ENCODE assay signal across 8 cellular contexts in genomic region chr13:75803175-75803611, GRCh38.
A peak's percentile ranks its signal among the peaks of the same experiment; 100 is the strongest.
DNase-seq lines count a peak whose midpoint lies in the region; ATAC-seq lines count a peak whose summit lies in the region.

No MANE protein-coding gene starts in this region.

- H3K9me3 Mint-ChIP-seq in activated naive CD4-positive, alpha-beta T cell treated with anti-CD3 and anti-CD28 coated beads for 36 hours: no peaks in the 10 kb centered on the region
- H3K9me3 Mint-ChIP-seq in activated naive CD8-positive, alpha-beta T cell treated with anti-CD3 and anti-CD28 coated beads, Interleukin-2, amount 50 U/mL, for 24 hours: no peaks in the 10 kb centered on the region

- no peak overlapping the region for H2BK15ac ChIP-seq in neuronal stem cell (ENCODE audit: low read length)

- H3K36me3 Mint-ChIP-seq in activated naive CD4-positive, alpha-beta T cell treated with anti-CD3 and anti-CD28 coated beads for 36 hours (ENCODE audit: low read depth): peaks cover 12% of the 10 kb centered on the region
- no peaks in the 10 kb centered on the region for H3K36me3 Mint-ChIP-seq in activated naive CD8-positive, alpha-beta T cell treated with anti-CD3 and anti-CD28 coated beads, Interleukin-2, amount 50 U/mL, for 24 hours (ENCODE audit: low read depth)

- H2AK5ac ChIP-seq in neuronal stem cell (ENCODE audit: low read depth, low read length): no peak overlapping the region

- peaks cover 4% of the 10 kb centered on the region in 2 donors for H3K4me1 ChIP-seq in neuronal stem cell (ENCODE audit: control insufficient read depth in 2 of 2, insufficient read depth in 1 of 2, low read depth in 1 of 2, low read length in 2 of 2)

- H3K9me3 ChIP-seq in neuronal stem cell (replicated peaks in 1 of 2; ENCODE audit: control insufficient read depth in 2 of 2, insufficient read depth in 1 of 2, low read depth in 1 of 2, low read length in 2 of 2): no peaks in the 10 kb centered on the region

- DNase-seq in activated naive CD4-positive, alpha-beta T cell treated with anti-CD3 and anti-CD28 coated beads for 36 hours: peak; percentile 44
- no peak for DNase-seq in activated naive CD4-positive, alpha-beta T cell treated with anti-CD3 and anti-CD28 coated beads, Interleukin-2, amount 50 U/mL, for 16 hours
- DNase-seq in activated naive CD8-positive, alpha-beta T cell treated with anti-CD3 and anti-CD28 coated beads, Interleukin-2, amount 50 U/mL, for 24 hours: no peak
- DNase-seq in neuronal stem cell (ENCODE audit: low spot score): no peak
- no peak for DNase-seq in epidermal melanocyte (ENCODE audit: insufficient read length, low spot score)
- DNase-seq in DMS 273 (lab: John Stamatoyannopoulos, UW; ENCODE audit: unreplicated experiment): no peak
- DNase-seq in NCI-H2227 treated with DMSO at 0.1 percent for 48 hours (lab: John Stamatoyannopoulos, UW): no peak

- H3K27ac Mint-ChIP-seq in activated naive CD4-positive, alpha-beta T cell treated with anti-CD3 and anti-CD28 coated beads for 36 hours: peak overlapping the region; percentile 48
- H3K27ac Mint-ChIP-seq in activated naive CD8-positive, alpha-beta T cell treated with anti-CD3 and anti-CD28 coated beads, Interleukin-2, amount 50 U/mL, for 24 hours: peak overlapping the region; percentile 54

- no peak overlapping the region for H3K4ac ChIP-seq in neuronal stem cell (ENCODE audit: low read length)

- no peak overlapping the region for H4K91ac ChIP-seq in neuronal stem cell (ENCODE audit: low read depth, low read length, poor library complexity)

- peak; percentile 46 for ATAC-seq in HG03521 (IDR thresholded peaks at IDR 0.05; ENCODE audit: unreplicated experiment)
- peak; percentile 38 for ATAC-seq in activated naive CD8-positive, alpha-beta T cell treated with anti-CD3 and anti-CD28 coated beads, Interleukin-2, amount 50 U/mL, for 24 hours

- H3K18ac ChIP-seq in neuronal stem cell (ENCODE audit: low read length): no peak overlapping the region

- no peak overlapping the region for H3K23ac ChIP-seq in neuronal stem cell (ENCODE audit: low read depth, low read length, poor library complexity)

- no peak overlapping the region for H2BK120ac ChIP-seq in neuronal stem cell (ENCODE audit: low read depth, low read length)

- no peak overlapping the region for H3K14ac ChIP-seq in neuronal stem cell (ENCODE audit: low read length)

- peaks cover 51% of the 10 kb centered on the region for H3K4me1 Mint-ChIP-seq in activated naive CD4-positive, alpha-beta T cell treated with anti-CD3 and anti-CD28 coated beads for 36 hours (ENCODE audit: low read depth)
- H3K4me1 Mint-ChIP-seq in activated naive CD8-positive, alpha-beta T cell treated with anti-CD3 and anti-CD28 coated beads, Interleukin-2, amount 50 U/mL, for 24 hours: peaks cover 43% of the 10 kb centered on the region

- no peak overlapping the region for H3K4me2 ChIP-seq in neuronal stem cell (ENCODE audit: insufficient read depth, low read length, poor library complexity, severe bottlenecking)

- intact Hi-C loops in activated naive CD4-positive, alpha-beta T cell treated with anti-CD3 and anti-CD28 coated beads for 36 hours (cut with micrococcal nuclease): loop anchor here (1.0 to 5.0 kb wide), 2 partner anchors 41 to 166 kb away; partner anchors contain the start of gene LMO7

- no peaks in the 10 kb centered on the region for H3K79me1 ChIP-seq in neuronal stem cell (ENCODE audit: low read depth, low read length)

- CTCF ChIA-PET in activated naive CD4-positive, alpha-beta T cell treated with anti-CD3 and anti-CD28 coated beads for 36 hours (lab: Charles Lee): interaction anchor here (0.8 to 3.5 kb wide), 4 partner anchors 40 to 107 kb away, joined by 3 to 18 read pairs (median 10); no protein-coding TSS in a partner anchor

- no peak overlapping the region for H2BK5ac ChIP-seq in neuronal stem cell (ENCODE audit: low read length)

- H3K9ac ChIP-seq in neuronal stem cell (ENCODE audit: low read depth, low read length, poor library complexity): no peak overlapping the region

- no peaks in the 10 kb centered on the region for H3K27me3 Mint-ChIP-seq in activated naive CD4-positive, alpha-beta T cell treated with anti-CD3 and anti-CD28 coated beads for 36 hours (ENCODE audit: low read depth)
- no peaks in the 10 kb centered on the region for H3K27me3 Mint-ChIP-seq in activated naive CD8-positive, alpha-beta T cell treated with anti-CD3 and anti-CD28 coated beads, Interleukin-2, amount 50 U/mL, for 24 hours

- peak overlapping the region; percentile 35 for H3K4me3 Mint-ChIP-seq in activated naive CD4-positive, alpha-beta T cell treated with anti-CD3 and anti-CD28 coated beads for 36 hours
- H3K4me3 Mint-ChIP-seq in activated naive CD8-positive, alpha-beta T cell treated with anti-CD3 and anti-CD28 coated beads, Interleukin-2, amount 50 U/mL, for 24 hours: no peak overlapping the region

- peak overlapping the region; percentile 67 for H2AFZ ChIP-seq in neuronal stem cell (ENCODE audit: low read length)

- H4K8ac ChIP-seq in neuronal stem cell (ENCODE audit: low read depth, low read length): peak overlapping the region; percentile 68

- H3K27me3 ChIP-seq in neuronal stem cell (ENCODE audit: control insufficient read depth in 3 of 3, insufficient read depth in 3 of 3, low read depth in 1 of 3, low read length in 3 of 3): no peaks in the 10 kb centered on the region

- no peaks in the 10 kb centered on the region for H3K36me3 ChIP-seq in neuronal stem cell (replicated peaks in 1 of 2; ENCODE audit: control insufficient read depth in 2 of 2, insufficient read depth in 2 of 2, low read length in 2 of 2)

- no CpG with 5 or more reads among the region's 1 CpG for WGBS in neuronal stem cell (ENCODE audit: extremely low coverage in 2 of 2, insufficient read length in 2 of 2, insufficient replicate concordance in 1 of 2), 2 donors

- no peak overlapping the region for H3K4me3 ChIP-seq in neuronal stem cell (ENCODE audit: low read length in 2 of 2)

- H2BK12ac ChIP-seq in neuronal stem cell (ENCODE audit: low read length): no peak overlapping the region

- no peak overlapping the region for H3K27ac ChIP-seq in neuronal stem cell (replicated peaks; ENCODE audit: low read length)
